ENCODE assay signal across 8 cellular contexts in genomic region chr15:41620536-41621199, GRCh38.
A peak's percentile ranks its signal among the peaks of the same experiment; 100 is the strongest.
DNase-seq lines count a peak whose midpoint lies in the region; ATAC-seq, FAIRE-seq and TF ChIP-seq lines count a peak whose summit lies in the region.

No MANE protein-coding gene starts in this region.

- DNase-seq in GM19239 (ENCODE audit: insufficient read length, low spot score), result no peak
- peak; percentile 81 for DNase-seq in NCI-H2227 treated with DMSO at 0.1 percent for 48 hours (lab: John Stamatoyannopoulos, UW)
- no peak for DNase-seq in effector memory CD4-positive, alpha-beta T cell
- no peak for DNase-seq in T1000 (lab: John Stamatoyannopoulos, UW)
- DNase-seq in SIG-M5 treated with dmso at 0.1 percent for 504 hours (lab: John Stamatoyannopoulos, UW; ENCODE audit: unreplicated experiment), result no peak

- TF ChIP-seq CTCF in nephron (IDR thresholded peaks at IDR 0.05; ENCODE audit: unreplicated experiment in 3 of 3), result no peak

- H3K9me3 Mint-ChIP-seq in nephron, result peaks cover 15% of the 10 kb centered on the region

- no peaks in the 10 kb centered on the region for H3K27me3 ChIP-seq in effector memory CD4-positive, alpha-beta T cell (replicated peaks; ENCODE audit: control insufficient read depth, insufficient read depth, low read length, poor library complexity, severe bottlenecking)

- no peak overlapping the region for H3K27ac ChIP-seq in effector memory CD4-positive, alpha-beta T cell (ENCODE audit: insufficient read depth, low read length, poor library complexity, severe bottlenecking)

- H3K4me3 Mint-ChIP-seq in nephron, result peak overlapping the region; percentile 84 to 87 (median 86)

- H3K4me1 Mint-ChIP-seq in nephron, result peaks cover 8% of the 10 kb centered on the region

- H3K27me3 Mint-ChIP-seq in nephron (ENCODE audit: low read depth), result peaks cover 7% of the 10 kb centered on the region

- H3K36me3 Mint-ChIP-seq in nephron (ENCODE audit: low read depth), result peaks cover 3% of the 10 kb centered on the region

- FAIRE-seq in GM19239 (lab: Jason Lieb, UNC), result peak; percentile 57

- peak overlapping the region; percentile 82 to 90 (median 85) for H3K27ac Mint-ChIP-seq in nephron

- H3K4me3 ChIP-seq in effector memory CD4-positive, alpha-beta T cell (ENCODE audit: insufficient read depth, low read depth, low read length, poor library complexity, severe bottlenecking), result peak overlapping the region; percentile 29

- H3K4me1 ChIP-seq in effector memory CD4-positive, alpha-beta T cell (ENCODE audit: control insufficient read depth, insufficient read depth, low read length, poor library complexity, severe bottlenecking), result peaks cover 8% of the 10 kb centered on the region

- H3K9me3 ChIP-seq in effector memory CD4-positive, alpha-beta T cell (ENCODE audit: control insufficient read depth, low read length), result no peaks in the 10 kb centered on the region

- H3K36me3 ChIP-seq in effector memory CD4-positive, alpha-beta T cell (ENCODE audit: control insufficient read depth, insufficient read depth, low read length), result no peaks in the 10 kb centered on the region

- ATAC-seq in GM21619 (IDR thresholded peaks at IDR 0.05; ENCODE audit: unreplicated experiment) (no peak), HG02884 (IDR thresholded peaks at IDR 0.05; ENCODE audit: unreplicated experiment) (no peak)
